Comparison of ENCODE assay signal across 8 cellular contexts in the genomic region with DNA sequence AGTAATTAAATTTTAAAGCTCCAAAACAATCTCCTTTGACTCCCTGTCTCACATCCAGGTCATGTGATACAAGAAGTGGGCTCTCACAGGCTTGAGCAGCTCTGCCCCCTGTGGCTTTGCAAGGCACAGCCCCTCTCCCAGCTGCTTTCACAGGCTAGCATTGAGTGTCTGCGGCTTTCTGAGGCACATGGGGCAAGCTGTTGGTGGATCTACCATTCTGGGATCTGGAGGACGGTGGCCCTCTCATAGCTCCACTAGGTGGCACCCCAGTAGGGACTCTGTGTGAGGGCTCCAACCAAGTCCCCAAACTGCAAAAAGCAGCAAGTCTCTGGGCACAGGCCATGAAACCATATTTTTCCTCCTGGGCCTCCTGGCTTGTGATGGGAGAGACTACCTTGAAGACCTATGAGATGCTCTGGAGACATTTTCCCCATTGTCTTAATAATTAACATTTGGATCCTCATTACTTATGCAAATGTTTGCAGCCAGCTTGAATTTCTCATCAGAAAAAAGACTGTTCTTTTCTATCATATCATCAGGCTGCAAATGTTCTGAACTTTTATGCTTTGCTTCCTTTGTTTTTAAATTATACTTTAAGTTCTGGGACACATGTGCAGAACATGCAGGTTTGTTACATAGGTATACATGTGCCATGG.
A peak's percentile ranks its signal among the peaks of the same experiment; 100 is the strongest.
DNase-seq lines count a peak whose midpoint lies in the region; ATAC-seq and TF ChIP-seq lines count a peak whose summit lies in the region.

No MANE protein-coding gene starts in this region.

- H3K27me3 ChIP-seq in Loucy (ENCODE audit: insufficient read depth, low read length, poor library complexity, severe bottlenecking) (no peaks in the 10 kb centered on the region), upper lobe of right lung (no peaks in the 10 kb centered on the region), thyroid gland (no peaks in the 10 kb centered on the region)

- H3K9me3 ChIP-seq in Loucy (ENCODE audit: insufficient read depth, low read depth, low read length) (peaks cover 36% of the 10 kb centered on the region; the same call in 1 of the 2 replicates), upper lobe of right lung (no peaks in the 10 kb centered on the region), thyroid gland (no peaks in the 10 kb centered on the region)

- no peaks in the 10 kb centered on the region for H3K9me2 ChIP-seq in Loucy (replicated peaks; ENCODE audit: low read depth, low read length)

- ATAC-seq in upper lobe of right lung, result peak; percentile 14
- ATAC-seq in GM21528 (IDR thresholded peaks at IDR 0.05; ENCODE audit: low FRiP score, unreplicated experiment), result no peak

- intact Hi-C loops in upper lobe of right lung (cut with DNase I) (no loop called here), thyroid gland (cut with DNase I) (no loop called here)

- H3K36me3 ChIP-seq in Loucy (ENCODE audit: insufficient read depth, low read length) (peaks cover 7% of the 10 kb centered on the region; the same call in 1 of the 2 replicates), upper lobe of right lung (no peaks in the 10 kb centered on the region), thyroid gland (no peaks in the 10 kb centered on the region)

- H4K20me1 ChIP-seq in Loucy (ENCODE audit: insufficient read depth, low read length, poor library complexity, severe bottlenecking), result no peaks in the 10 kb centered on the region

- TF ChIP-seq POLR2A in thyroid gland (IDR thresholded peaks at IDR 0.05), result no peak

- H2AFZ ChIP-seq in Loucy (ENCODE audit: low read length), result no peak overlapping the region

- TF ChIP-seq CTCF in Loucy (conservative IDR thresholded peaks at IDR 0.05; ENCODE audit: low read length), result peak; percentile 59
- TF ChIP-seq CTCF in choroid plexus epithelial cell (conservative IDR thresholded peaks at IDR 0.05; ENCODE audit: low read depth, low read length), result peak; percentile 68
- TF ChIP-seq CTCF in upper lobe of right lung (IDR thresholded peaks at IDR 0.05), result peak; percentile 10
- no peak for TF ChIP-seq CTCF in thyroid gland (IDR thresholded peaks at IDR 0.05)

- WGBS in thyroid gland, 2 donors, result 69 to 80% methylated on average over 1 to 2 of the region's 2 CpGs

- H3K27ac ChIP-seq in upper lobe of right lung (no peak overlapping the region), thyroid gland (no peak overlapping the region)

- H3K4me1 ChIP-seq in Loucy (ENCODE audit: insufficient read depth, low read length, poor library complexity, severe bottlenecking), result peaks cover 11% of the 10 kb centered on the region
- no peaks in the 10 kb centered on the region for H3K4me1 ChIP-seq in upper lobe of right lung
- H3K4me1 ChIP-seq in thyroid gland, result no peaks in the 10 kb centered on the region

- H3F3A ChIP-seq in Loucy (ENCODE audit: low read depth), result peaks cover 4% of the 10 kb centered on the region; the same call in 1 of the 2 replicates

- peak overlapping the region; percentile 38 for H3K4me2 ChIP-seq in Loucy (ENCODE audit: low read depth, low read length, poor library complexity, severe bottlenecking)

- H3K79me2 ChIP-seq in Loucy (ENCODE audit: insufficient read depth, low read length), result no peaks in the 10 kb centered on the region

- H3K4me3 ChIP-seq in Loucy (ENCODE audit: low read length, poor library complexity, severe bottlenecking) (no peak overlapping the region), choroid plexus epithelial cell (ENCODE audit: low read depth, low read length) (no peak overlapping the region), upper lobe of right lung (no peak overlapping the region), thyroid gland (replicated peaks in 1 of 3) (no peak overlapping the region)

- DNase-seq in stimulated activated CD4-positive, alpha-beta T cell treated with anti-CD3 and anti-CD28 coated beads, Interleukin-4, amount 100 ng/mL, for 48 hours (ENCODE audit: low read depth in 2 of 2), result peak; percentile 0
- DNase-seq in stimulated activated CD4-positive, alpha-beta T cell treated with anti-CD3 and anti-CD28 coated beads, Interleukin-4, amount 100 ng/mL, for 4 hours, result no peak
- DNase-seq in choroid plexus epithelial cell (ENCODE audit: low read depth) (peak; percentile 51), upper lobe of right lung (no peak), thyroid gland (no peak)
- no peak for DNase-seq in activated CD4-positive, alpha-beta T cell treated with anti-CD3 and anti-CD28 coated beads, Interleukin-2, amount 50 U/mL, for 4 hours

- no peak overlapping the region for H3K9ac ChIP-seq in Loucy (ENCODE audit: low read depth, low read length, poor library complexity, severe bottlenecking)

Comparison
In these comparisons a context has a peak if more than half of its experiments do, and no peak if none do; other contexts are left out.
1. DNase-seq: peak in stimulated activated CD4-positive, alpha-beta T cell treated with anti-CD3 and anti-CD28 coated beads, Interleukin-4, amount 100 ng/mL, for 48 hours (2 of 2) and choroid plexus epithelial cell (single experiment); none in stimulated activated CD4-positive, alpha-beta T cell treated with anti-CD3 and anti-CD28 coated beads, Interleukin-4, amount 100 ng/mL, for 4 hours (0 of 2), upper lobe of right lung (single experiment), activated CD4-positive, alpha-beta T cell treated with anti-CD3 and anti-CD28 coated beads, Interleukin-2, amount 50 U/mL, for 4 hours (0 of 2) and thyroid gland (0 of 2).
2. CTCF ChIP-seq: peak in Loucy (single experiment), choroid plexus epithelial cell (single experiment) and upper lobe of right lung (single experiment); none in thyroid gland (0 of 6).